8 cellular contexts compared by ENCODE assay signal in genomic region chr7:27175626-27176342, GRCh38. TPM values are rescaled to one million over a fixed set of nuclear protein-coding genes. Genes with fewer than 3 reads are reported as not detected.
A peak's percentile ranks its signal among the peaks of the same experiment; 100 is the strongest.
DNase-seq lines count a peak whose midpoint lies in the region; ATAC-seq and TF ChIP-seq lines count a peak whose summit lies in the region.
"Had no signal": no experiment of that assay in that cellular context is flagged by ENCODE, and none has a peak within 500 bp of the region (broad histone marks: within the 10 kb centered on the region; RNA-seq: fewer than 3 reads in every experiment).

No MANE protein-coding gene starts in this region.

- DNase-seq in ELF-1 (ENCODE audit: low read depth, low spot score), result peak; percentile 66
- peak; percentile 73 for DNase-seq in posterior vena cava (ENCODE audit: low spot score)
- DNase-seq in thyroid gland, result no peak
- no peak for DNase-seq in activated CD4-positive, CD25-positive, alpha-beta regulatory T cell (lab: John Stamatoyannopoulos, UW)
- DNase-seq: activated gamma-delta T cell, Calu3 had no signal

- peak overlapping the region; percentile 99 for H3K27ac ChIP-seq in VCaP
- no peak overlapping the region for H3K27ac ChIP-seq in thyroid gland

- peaks cover 20 to 29% of the 10 kb centered on the region in 2 donors for H3K4me1 ChIP-seq in thyroid gland

- no peaks in the 10 kb centered on the region for H3K36me3 ChIP-seq in thyroid gland

- no peak overlapping the region for H3K4me3 ChIP-seq in thyroid gland (replicated peaks in 1 of 3)

- peaks cover 91% of the 10 kb centered on the region for H3K27me3 ChIP-seq in thyroid gland

- ATAC-seq in GM18868 (IDR thresholded peaks at IDR 0.05; ENCODE audit: unreplicated experiment), result no peak

- TF ChIP-seq CTCF in VCaP (conservative IDR thresholded peaks at IDR 0.05) (no peak), thyroid gland (IDR thresholded peaks at IDR 0.05) (no peak)

- no peaks in the 10 kb centered on the region for H3K9me3 ChIP-seq in thyroid gland

- 26 to 28% methylated on average over 22 to 36 of the region's 36 CpGs for WGBS in thyroid gland, 2 donors

- no peak for TF ChIP-seq POLR2A in thyroid gland (IDR thresholded peaks at IDR 0.05)

- intact Hi-C loops in posterior vena cava (cut with DNase I) (no loop called here), thyroid gland (cut with DNase I) (loop anchor here (10.0 kb wide), 1 partner anchor 1091 kb away; no protein-coding TSS in a partner anchor)

RNA-seq across cellular contexts. Expression of gene HOXA10, which starts 1.7 kb away (rescaled TPM):
- total RNA-seq in posterior vena cava (1 to 10 TPM; 8.9 to 9.2 TPM), thyroid gland (1 to 10 TPM in 1 of 4 donors, not detected in 3; 4.0 TPM)

RNA-seq across cellular contexts. Expression of gene HOXA11, which starts 9.2 kb away (rescaled TPM):
- 1 to 10 TPM in 1 of 2 donors, under 1 TPM in 1; 0.51 to 1.1 TPM for total RNA-seq in posterior vena cava
- not detected for total RNA-seq in thyroid gland

RNA-seq across cellular contexts. Expression of gene HOXA9, which starts 10.4 kb away (rescaled TPM):
- 1 to 10 TPM; 7.4 TPM for total RNA-seq in posterior vena cava
- total RNA-seq in thyroid gland, result 1 to 10 TPM in 1 of 4 donors, under 1 TPM in 2, not detected in 1; 0.63 to 1.9 (median 0.67) TPM

RNA-seq across cellular contexts. Expression of gene HOXA7, which starts 19.3 kb away (rescaled TPM):
- total RNA-seq in posterior vena cava (1 to 10 TPM; 6.2 to 6.7 TPM), thyroid gland (1 to 10 TPM in 1 of 4 donors, under 1 TPM in 3; 0.34 to 2.1 (median 0.74) TPM)
- total RNA-seq: Calu3 had no signal

RNA-seq across cellular contexts. Expression of gene HOXA3, which starts 23.4 kb away (rescaled TPM):
- 1 to 10 TPM; 7.2 to 9.3 TPM for total RNA-seq in posterior vena cava
- total RNA-seq in thyroid gland, result 1 to 10 TPM in 3 of 4 donors, under 1 TPM in 1; 0.94 to 6.1 (median 1.9) TPM

Comparison
In these comparisons a context has a peak if more than half of its experiments do, and no peak if none do; other contexts are left out.
1. DNase-seq: peak in ELF-1 (single experiment) and posterior vena cava (single experiment); none in thyroid gland (0 of 2) and activated CD4-positive, CD25-positive, alpha-beta regulatory T cell (0 of 4).